Comparison of ENCODE assay signal across 8 cellular contexts in genomic region chrX:55451990-55452824, GRCh38. TPM values are rescaled to one million over a fixed set of nuclear protein-coding genes. Genes with fewer than 3 reads are reported as not detected.
DNase-seq lines count a peak whose midpoint lies in the region; ATAC-seq and TF ChIP-seq lines count a peak whose summit lies in the region.

MAGEH1 (plus strand) TSS chrX:55452127; CDS start chrX:55452375, 248 bp downstream.

- no peaks in the 10 kb centered on the region for H3K36me3 Mint-ChIP-seq in activated naive CD8-positive, alpha-beta T cell treated with anti-CD3 and anti-CD28 coated beads, Interleukin-2, amount 10 ng/mL, durations not matched to agents 7 days and 5 days

- 23 to 46% (median 37%) methylated on average over 41 to 42 of the region's 42 CpGs for WGBS in ovary, 3 donors

- H3K36me3 ChIP-seq in Loucy (ENCODE audit: insufficient read depth, low read length): no peaks in the 10 kb centered on the region
- H3K36me3 ChIP-seq in ovary: no peaks in the 10 kb centered on the region
- no peaks in the 10 kb centered on the region for H3K36me3 ChIP-seq in thoracic aorta

- H3K27me3 ChIP-seq in Loucy (ENCODE audit: insufficient read depth, low read length, poor library complexity, severe bottlenecking): no peaks in the 10 kb centered on the region
- no peaks in the 10 kb centered on the region for H3K27me3 ChIP-seq in ovary
- H3K27me3 ChIP-seq in thoracic aorta (replicated peaks; ENCODE audit: insufficient read depth): no peaks in the 10 kb centered on the region

- ATAC-seq in GM21737 (IDR thresholded peaks at IDR 0.05; ENCODE audit: unreplicated experiment) (peak; percentile 98), thoracic aorta (ENCODE audit: insufficient number of reproducible peaks, low FRiP score, low read depth) (peak; percentile 91)
- ATAC-seq in activated naive CD8-positive, alpha-beta T cell treated with anti-CD3 and anti-CD28 coated beads, Interleukin-2, amount 10 ng/mL, durations not matched to agents 7 days and 5 days (ENCODE audit: low read depth): peak; percentile 97

- H3K4me3 ChIP-seq in Loucy (ENCODE audit: low read length, poor library complexity, severe bottlenecking) (peak within 1 kb of the TSS; percentile 76), ovary (peak within 1 kb of the TSS; percentile 75), thoracic aorta (peak within 1 kb of the TSS; percentile 86)

- peaks cover 13% of the 10 kb centered on the region for H3K79me2 ChIP-seq in Loucy (ENCODE audit: insufficient read depth, low read length)

- peak within 1 kb of the TSS; percentile 95 for H3K4me3 Mint-ChIP-seq in activated naive CD8-positive, alpha-beta T cell treated with anti-CD3 and anti-CD28 coated beads, Interleukin-2, amount 10 ng/mL, durations not matched to agents 7 days and 5 days

- H3K27ac Mint-ChIP-seq in activated naive CD8-positive, alpha-beta T cell treated with anti-CD3 and anti-CD28 coated beads, Interleukin-2, amount 10 ng/mL, durations not matched to agents 7 days and 5 days: peak within 1 kb of the TSS; percentile 87

- no peaks in the 10 kb centered on the region for H3K27me3 Mint-ChIP-seq in activated naive CD8-positive, alpha-beta T cell treated with anti-CD3 and anti-CD28 coated beads, Interleukin-2, amount 10 ng/mL, durations not matched to agents 7 days and 5 days

- H3K27ac ChIP-seq in ovary (peak within 1 kb of the TSS; percentile 60 to 80), thoracic aorta (peak within 1 kb of the TSS; percentile 83 to 86)

- H3K4me1 ChIP-seq in Loucy (ENCODE audit: insufficient read depth, low read length, poor library complexity, severe bottlenecking) (no peaks in the 10 kb centered on the region), ovary (ENCODE audit: insufficient read depth) (no peaks in the 10 kb centered on the region), thoracic aorta (ENCODE audit: control insufficient read depth in 1 of 2, low read depth in 2 of 2) (no peaks in the 10 kb centered on the region)

- peaks cover 7% of the 10 kb centered on the region for H3K4me1 Mint-ChIP-seq in activated naive CD8-positive, alpha-beta T cell treated with anti-CD3 and anti-CD28 coated beads, Interleukin-2, amount 10 ng/mL, durations not matched to agents 7 days and 5 days

- H3K9ac ChIP-seq in Loucy (ENCODE audit: low read depth, low read length, poor library complexity, severe bottlenecking): peak within 1 kb of the TSS; percentile 85

- H3K9me2 ChIP-seq in Loucy (replicated peaks; ENCODE audit: low read depth, low read length): no peaks in the 10 kb centered on the region

- no peaks in the 10 kb centered on the region for H3K9me3 ChIP-seq in Loucy (ENCODE audit: insufficient read depth, low read depth, low read length)
- no peaks in the 10 kb centered on the region for H3K9me3 ChIP-seq in ovary
- H3K9me3 ChIP-seq in thoracic aorta: no peaks in the 10 kb centered on the region

- TF ChIP-seq POLR2A in ovary (IDR thresholded peaks at IDR 0.05): no peak

- H2AFZ ChIP-seq in Loucy (ENCODE audit: low read length): peak within 1 kb of the TSS; percentile 93

- TF ChIP-seq CTCF in Loucy (conservative IDR thresholded peaks at IDR 0.05; ENCODE audit: low read length) (no peak), ovary (IDR thresholded peaks at IDR 0.05) (no peak), thoracic aorta (IDR thresholded peaks at IDR 0.05) (no peak)

- no peaks in the 10 kb centered on the region for H3F3A ChIP-seq in Loucy (ENCODE audit: low read depth)

- POLR2A ChIA-PET in activated naive CD8-positive, alpha-beta T cell treated with anti-CD3 and anti-CD28 coated beads, Interleukin-2, amount 10 ng/mL, durations not matched to agents 7 days and 5 days (lab: Charles Lee): interaction anchor here (1.1 to 2.6 kb wide), 4 partner anchors 37 to 456 kb away, joined by 4 to 18 read pairs (median 7); partner anchors contain the start of genes RRAGB and USP51

- H3K4me2 ChIP-seq in Loucy (ENCODE audit: low read depth, low read length, poor library complexity, severe bottlenecking): peak within 1 kb of the TSS; percentile 85

- DNase-seq in EH (ENCODE audit: low read depth): peak; percentile 87
- DNase-seq in SW 1271 (lab: John Stamatoyannopoulos, UW): peak; percentile 14 to 68
- DNase-seq in activated naive CD8-positive, alpha-beta T cell treated with anti-CD3 and anti-CD28 coated beads, Interleukin-2, amount 10 ng/mL, durations not matched to agents 7 days and 5 days: peak; percentile 71
- peak; percentile 80 to 96 (median 91) for DNase-seq in head of caudate nucleus
- DNase-seq in ovary: peak; percentile 74 to 81 (median 79)
- DNase-seq in thoracic aorta (ENCODE audit: low spot score): peak; percentile 47

- no peak for TF ChIP-seq EP300 in ovary (IDR thresholded peaks at IDR 0.05)

- H4K20me1 ChIP-seq in Loucy (ENCODE audit: insufficient read depth, low read length, poor library complexity, severe bottlenecking): no peaks in the 10 kb centered on the region

- no peaks in the 10 kb centered on the region for H3K9me3 Mint-ChIP-seq in activated naive CD8-positive, alpha-beta T cell treated with anti-CD3 and anti-CD28 coated beads, Interleukin-2, amount 10 ng/mL, durations not matched to agents 7 days and 5 days

- intact Hi-C loops in head of caudate nucleus (cut with DNase I) (no loop called here), ovary (cut with DNase I) (no loop called here)

RNA-seq across cellular contexts. Expression of gene MAGEH1, which starts in this region (rescaled TPM):
- 10 to 100 TPM; 16.0 to 17.9 TPM for total RNA-seq in activated naive CD8-positive, alpha-beta T cell treated with anti-CD3 and anti-CD28 coated beads, Interleukin-2, amount 10 ng/mL, durations not matched to agents 7 days and 5 days
- total RNA-seq in ovary: 10 to 100 TPM; 28.9 to 47.5 (median 38.4) TPM
- polyA plus RNA-seq in ovary: 10 to 100 TPM; 30.9 to 38.7 TPM
- total RNA-seq in thoracic aorta: 10 to 100 TPM; 36.3 to 66.5 TPM

Comparison
In these comparisons a context has a peak if more than half of its experiments do, and no peak if none do; other contexts are left out.
1. Peak in every context shown above with its lines: DNase-seq, ATAC-seq, H3K4me3 ChIP-seq and H3K27ac ChIP-seq.
2. DNase-seq: peak in every context shown above with its lines; median percentile 91 in head of caudate nucleus; 87 in EH; 79 in ovary; 71 in activated naive CD8-positive, alpha-beta T cell treated with anti-CD3 and anti-CD28 coated beads, Interleukin-2, amount 10 ng/mL, durations not matched to agents 7 days and 5 days; 47 in thoracic aorta; 41 in SW 1271.